Comparison of ENCODE assay signal across 9 cellular contexts in genomic region chr7:145036592-145037386, GRCh38.
DNase-seq lines count a peak whose midpoint lies in the region; ATAC-seq, FAIRE-seq and TF ChIP-seq lines count a peak whose summit lies in the region.
"Had no signal": no experiment of that assay in that cellular context is flagged by ENCODE, and none has a peak within 500 bp of the region (broad histone marks: within the 10 kb centered on the region; RNA-seq: fewer than 3 reads in every experiment).

No MANE protein-coding gene starts in this region.

- no peak overlapping the region for H3K4me3 Mint-ChIP-seq in activated T-helper 1 cell treated with anti-CD3 and anti-CD28 coated beads, Interleukin-12 subunit alpha, Interleukin-12 subunit beta, Interleukin-2, Interleukin-4 antibody, amounts not matched to agents 30 ng/mL and 10 ng/mL and 1 ng/mL, durations not matched to agents 14 hours and 24 hours and 36 hours
- H3K4me3 Mint-ChIP-seq: stimulated activated naive CD8-positive, alpha-beta T cell treated with anti-CD3 and anti-CD28 coated beads, Interleukin-15, Interleukin-2, amounts not matched to agents 100 ng/mL and 50 ng/mL, for 24 hours had no signal

- H3K27me3 ChIP-seq in left ventricle myocardium inferior (ENCODE audit: low read depth), result no peaks in the 10 kb centered on the region

- H3K4me3 ChIP-seq in left ventricle myocardium inferior, result no peak overlapping the region
- H3K4me3 ChIP-seq in skeletal muscle cell (ENCODE audit: low read depth, low read length), result no peak overlapping the region

- no peaks in the 10 kb centered on the region for H3K36me3 Mint-ChIP-seq in activated T-helper 1 cell treated with anti-CD3 and anti-CD28 coated beads, Interleukin-12 subunit alpha, Interleukin-12 subunit beta, Interleukin-2, Interleukin-4 antibody, amounts not matched to agents 30 ng/mL and 10 ng/mL and 1 ng/mL, durations not matched to agents 14 hours and 24 hours and 36 hours (ENCODE audit: low read depth)

- peak; percentile 58 for DNase-seq in DMS153 (lab: John Stamatoyannopoulos, UW)
- DNase-seq in GM19239 (ENCODE audit: insufficient read length, low spot score), result peak; percentile 9
- peak; percentile 9 to 74 for DNase-seq in NCI-H446 (lab: John Stamatoyannopoulos, UW)
- DNase-seq in activated T-helper 1 cell treated with anti-CD3 and anti-CD28 coated beads, Interleukin-12 subunit alpha, Interleukin-12 subunit beta, Interleukin-2, Interleukin-4 antibody, amounts not matched to agents 30 ng/mL and 10 ng/mL and 1 ng/mL, durations not matched to agents 14 hours and 24 hours and 36 hours (ENCODE audit: low spot score), result peak; percentile 2
- no peak for DNase-seq in left ventricle myocardium inferior
- peak; percentile 0 for DNase-seq in skeletal muscle cell (ENCODE audit: low read depth)
- DNase-seq in GM19238 (ENCODE audit: insufficient read length, low spot score), result no peak

- FAIRE-seq in GM19239 (lab: Jason Lieb, UNC), result peak; percentile 76

- H3K4me1 Mint-ChIP-seq in activated T-helper 1 cell treated with anti-CD3 and anti-CD28 coated beads, Interleukin-12 subunit alpha, Interleukin-12 subunit beta, Interleukin-2, Interleukin-4 antibody, amounts not matched to agents 30 ng/mL and 10 ng/mL and 1 ng/mL, durations not matched to agents 14 hours and 24 hours and 36 hours (ENCODE audit: low read depth), result no peaks in the 10 kb centered on the region

- H3K36me3 ChIP-seq in left ventricle myocardium inferior, result no peaks in the 10 kb centered on the region

- H3K27me3 Mint-ChIP-seq in activated T-helper 1 cell treated with anti-CD3 and anti-CD28 coated beads, Interleukin-12 subunit alpha, Interleukin-12 subunit beta, Interleukin-2, Interleukin-4 antibody, amounts not matched to agents 30 ng/mL and 10 ng/mL and 1 ng/mL, durations not matched to agents 14 hours and 24 hours and 36 hours (ENCODE audit: insufficient read depth), result peaks cover 3% of the 10 kb centered on the region

- peak; percentile 83 for TF ChIP-seq CTCF in left ventricle myocardium inferior (IDR thresholded peaks at IDR 0.05; ENCODE audit: borderline replicate concordance)

- ATAC-seq in HG03159 (IDR thresholded peaks at IDR 0.05; ENCODE audit: unreplicated experiment), result peak; percentile 96

- H3K4me1 ChIP-seq in left ventricle myocardium inferior, result no peaks in the 10 kb centered on the region

- no peak overlapping the region for H3K27ac Mint-ChIP-seq in activated T-helper 1 cell treated with anti-CD3 and anti-CD28 coated beads, Interleukin-12 subunit alpha, Interleukin-12 subunit beta, Interleukin-2, Interleukin-4 antibody, amounts not matched to agents 30 ng/mL and 10 ng/mL and 1 ng/mL, durations not matched to agents 14 hours and 24 hours and 36 hours
- H3K27ac Mint-ChIP-seq: stimulated activated naive CD8-positive, alpha-beta T cell treated with anti-CD3 and anti-CD28 coated beads, Interleukin-15, Interleukin-2, amounts not matched to agents 100 ng/mL and 50 ng/mL, for 24 hours had no signal

- no peaks in the 10 kb centered on the region for H3K9me3 Mint-ChIP-seq in activated T-helper 1 cell treated with anti-CD3 and anti-CD28 coated beads, Interleukin-12 subunit alpha, Interleukin-12 subunit beta, Interleukin-2, Interleukin-4 antibody, amounts not matched to agents 30 ng/mL and 10 ng/mL and 1 ng/mL, durations not matched to agents 14 hours and 24 hours and 36 hours
- H3K9me3 Mint-ChIP-seq: stimulated activated naive CD8-positive, alpha-beta T cell treated with anti-CD3 and anti-CD28 coated beads, Interleukin-15, Interleukin-2, amounts not matched to agents 100 ng/mL and 50 ng/mL, for 24 hours had no signal

- intact Hi-C loops in activated T-helper 1 cell treated with anti-CD3 and anti-CD28 coated beads, Interleukin-12 subunit alpha, Interleukin-12 subunit beta, Interleukin-2, Interleukin-4 antibody, amounts not matched to agents 30 ng/mL and 10 ng/mL and 1 ng/mL, durations not matched to agents 14 hours and 24 hours and 36 hours (cut with micrococcal nuclease), result loop anchor here (1.0 to 2.0 kb wide), 2 partner anchors 298 to 1054 kb away; no protein-coding TSS in a partner anchor
- intact Hi-C loops in left ventricle myocardium inferior (cut with micrococcal nuclease), result no loop called here

- H3K27ac ChIP-seq in left ventricle myocardium inferior (replicated peaks), result no peak overlapping the region

- H3K9me3 ChIP-seq in left ventricle myocardium inferior (replicated peaks), result peaks cover 18% of the 10 kb centered on the region

Comparison
In these comparisons a context has a peak if more than half of its experiments do, and no peak if none do; other contexts are left out.
1. DNase-seq: peak in DMS153 (single experiment), GM19239 (single experiment), NCI-H446 (2 of 2), activated T-helper 1 cell treated with anti-CD3 and anti-CD28 coated beads, Interleukin-12 subunit alpha, Interleukin-12 subunit beta, Interleukin-2, Interleukin-4 antibody, amounts not matched to agents 30 ng/mL and 10 ng/mL and 1 ng/mL, durations not matched to agents 14 hours and 24 hours and 36 hours (single experiment) and skeletal muscle cell (single experiment); none in left ventricle myocardium inferior (single experiment) and GM19238 (single experiment).